Comparison of ENCODE assay signal across 14 cellular contexts in genomic region chr13:80360298-80360827, GRCh38. TPM values are rescaled to one million over a fixed set of nuclear protein-coding genes. Genes with fewer than 3 reads are reported as not detected.
DNase-seq lines count a peak whose midpoint lies in the region; ATAC-seq, FAIRE-seq and TF ChIP-seq lines count a peak whose summit lies in the region.
"Had no signal": no experiment of that assay in that cellular context is flagged by ENCODE, and none has a peak within 500 bp of the region (broad histone marks: within the 10 kb centered on the region; RNA-seq: fewer than 3 reads in every experiment).

No MANE protein-coding gene starts in this region.

- H3K36me3 ChIP-seq in cardiac muscle cell (no peaks in the 10 kb centered on the region), iPS-18a (ENCODE audit: control insufficient read depth, low read depth, low read length) (no peaks in the 10 kb centered on the region), skeletal muscle satellite cell (ENCODE audit: insufficient read depth, low read length) (no peaks in the 10 kb centered on the region)
- H3K36me3 ChIP-seq: ascending aorta had no signal

- peak overlapping the region; percentile 39 for H3K4me2 ChIP-seq in skeletal muscle satellite cell (ENCODE audit: low read length)

- TF ChIP-seq POLR2A in GM12891 (IDR thresholded peaks at IDR 0.05; ENCODE audit: low read depth, low read length) = no peak

- no peaks in the 10 kb centered on the region for H3K27me3 ChIP-seq in cardiac muscle cell
- no peaks in the 10 kb centered on the region for H3K27me3 ChIP-seq in right cardiac atrium (ENCODE audit: control insufficient read depth, insufficient read depth)
- no peaks in the 10 kb centered on the region for H3K27me3 ChIP-seq in iPS-18a (ENCODE audit: control insufficient read depth, insufficient read depth, low read length)
- no peaks in the 10 kb centered on the region for H3K27me3 ChIP-seq in skeletal muscle satellite cell (ENCODE audit: control insufficient read depth, insufficient read depth, low read length)
- H3K27me3 ChIP-seq: ascending aorta had no signal

- no peak for ATAC-seq in right cardiac atrium
- peak; percentile 27; the same call in 2 of the 3 replicates for ATAC-seq in SK-N-SH treated with all-trans-retinoic acid at 6 μM for 48 hours
- ATAC-seq in GM19463 (IDR thresholded peaks at IDR 0.05; ENCODE audit: unreplicated experiment) = no peak
- ATAC-seq: natural killer cell had no signal

- no peak overlapping the region for H3K4me3 ChIP-seq in cardiac muscle cell
- H3K4me3 ChIP-seq in right cardiac atrium (ENCODE audit: low read length) = no peak overlapping the region
- peak overlapping the region; percentile 62 for H3K4me3 ChIP-seq in iPS-18a (ENCODE audit: low read length)
- no peak overlapping the region for H3K4me3 ChIP-seq in skeletal muscle satellite cell (ENCODE audit: low read length)
- H3K4me3 ChIP-seq: ascending aorta had no signal

- H3K27ac ChIP-seq in cardiac muscle cell (peak overlapping the region; percentile 81), right cardiac atrium (ENCODE audit: low read length) (no peak overlapping the region), iPS-18a (ENCODE audit: low read length) (peak overlapping the region; percentile 71)

- intact Hi-C loops in right cardiac atrium (cut with DNase I) = loop anchor here in 1 of 4 donors (10.0 kb wide), 1 partner anchor 194 kb away; no protein-coding TSS in a partner anchor

- H3K9me3 ChIP-seq in cardiac muscle cell (ENCODE audit: low read depth) (no peaks in the 10 kb centered on the region), right cardiac atrium (ENCODE audit: control insufficient read depth, low read length) (no peaks in the 10 kb centered on the region), iPS-18a (ENCODE audit: control insufficient read depth, low read depth, low read length) (no peaks in the 10 kb centered on the region), skeletal muscle satellite cell (replicated peaks; ENCODE audit: low read length) (no peaks in the 10 kb centered on the region)
- H3K9me3 ChIP-seq: ascending aorta had no signal

- no peak for FAIRE-seq in GM12891 (lab: Jason Lieb, UNC)

- TF ChIP-seq CTCF in cardiac muscle cell (IDR thresholded peaks at IDR 0.05; ENCODE audit: low read depth, low read length) (no peak), GM20000 (IDR thresholded peaks at IDR 0.05; ENCODE audit: extremely low read depth, missing control alignments) (no peak)

- no peak for DNase-seq in cardiac muscle cell (ENCODE audit: low read depth in 1 of 2, low spot score in 1 of 2)
- DNase-seq in right cardiac atrium = no peak
- no peak for DNase-seq in GM20000 (ENCODE audit: low spot score)
- DNase-seq in GM12891 (ENCODE audit: insufficient read length, low spot score) = no peak
- DNase-seq: activated CD4-positive, alpha-beta T cell treated with anti-CD3 and anti-CD28 coated beads, Interleukin-2, amount 50 U/mL, for 48 hours; activated naive CD4-positive, alpha-beta T cell treated with anti-CD3 and anti-CD28 coated beads for 36 hours; natural killer cell; stimulated activated CD4-positive, alpha-beta T cell treated with anti-CD3 and anti-CD28 coated beads, Interleukin-2, amount 100 ng/mL, for 48 hours; substantia nigra had no signal

- H3K4me1 ChIP-seq in cardiac muscle cell (ENCODE audit: low read depth) = peaks cover 49% of the 10 kb centered on the region
- H3K4me1 ChIP-seq in right cardiac atrium (ENCODE audit: control insufficient read depth, insufficient read depth, low read length) = peaks cover 3% of the 10 kb centered on the region
- peaks cover 41% of the 10 kb centered on the region for H3K4me1 ChIP-seq in iPS-18a (ENCODE audit: control insufficient read depth, low read depth, low read length)
- peaks cover 22% of the 10 kb centered on the region for H3K4me1 ChIP-seq in skeletal muscle satellite cell (ENCODE audit: control insufficient read depth, insufficient read depth, low read length)

- peak overlapping the region; percentile 36 for H3K9ac ChIP-seq in iPS-18a (ENCODE audit: low read length)
- H3K9ac ChIP-seq in skeletal muscle satellite cell (ENCODE audit: low read depth, low read length) = peak overlapping the region; percentile 34

TF ChIP-seq in SK-N-SH treated with all-trans-retinoic acid at 6 μM for 48 hours, 23 proteins besides CTCF, POLR2A, EP300 and RAD21 (continues in another document):
- TF ChIP-seq ARNTL (CRISPR knock-in tag; IDR thresholded peaks at IDR 0.05; ENCODE audit: borderline replicate concordance, low read depth) (no peak), RARB (CRISPR knock-in tag; IDR thresholded peaks at IDR 0.05) (no peak), CREB5 (CRISPR knock-in tag; IDR thresholded peaks at IDR 0.05; ENCODE audit: low read depth) (no peak), ZNF8 (CRISPR knock-in tag; IDR thresholded peaks at IDR 0.05) (no peak), BACH2 (CRISPR knock-in tag; IDR thresholded peaks at IDR 0.05; ENCODE audit: borderline replicate concordance) (no peak), GLIS3 (CRISPR knock-in tag; IDR thresholded peaks at IDR 0.05) (no peak), ZNF565 (CRISPR knock-in tag; conservative IDR thresholded peaks at IDR 0.05; ENCODE audit: low read depth) (no peak), TCF4 (CRISPR knock-in tag; IDR thresholded peaks at IDR 0.05; ENCODE audit: borderline replicate concordance) (no peak), OSR1 (CRISPR knock-in tag; IDR thresholded peaks at IDR 0.05) (no peak)

TF ChIP-seq in GM12891, 5 proteins besides CTCF, POLR2A, EP300 and RAD21:
- no peak for TF ChIP-seq TAF1 (IDR thresholded peaks at IDR 0.05; ENCODE audit: low read depth, low read length)

RNA-seq across cellular contexts. Expression of gene SPRY2, which starts 19.4 kb away (rescaled TPM):
- total RNA-seq in cardiac muscle cell = 67.8 and 73.1 TPM in 2 replicates
- 132 and 142 TPM in 2 replicates for polyA plus RNA-seq in cardiac muscle cell
- total RNA-seq in right cardiac atrium = 10 to 100 TPM; 27.9 to 37.7 (median 35.6) TPM
- polyA plus RNA-seq in right cardiac atrium = 23.2 TPM
- total RNA-seq in skeletal muscle satellite cell (2012; rRNA removed) = 37.0 and 63.8 TPM in 2 replicates
- polyA plus RNA-seq in GM12891 (2012; ENCODE audit: low read depth, missing spikeins) = 0.85 TPM
